20 cellular contexts compared by ENCODE assay signal in genomic region chr6:39365281-39366074, GRCh38. TPM values are rescaled to one million over a fixed set of nuclear protein-coding genes. Genes with fewer than 3 reads are reported as not detected.
DNase-seq lines count a peak whose midpoint lies in the region; ATAC-seq and TF ChIP-seq lines count a peak whose summit lies in the region.
"Had no signal": no experiment of that assay in that cellular context is flagged by ENCODE, and none has a peak within 500 bp of the region (broad histone marks: within the 10 kb centered on the region; RNA-seq: fewer than 3 reads in every experiment).

No MANE protein-coding gene starts in this region.

- H3K4me1 ChIP-seq in CD8-positive, alpha-beta T cell (ENCODE audit: insufficient read depth, low read length), result peaks cover 3% of the 10 kb centered on the region
- H3K4me1 ChIP-seq: HAP-1 had no signal

- CTCF ChIA-PET in activated CD4-positive, alpha-beta memory T cell treated with anti-CD3 and anti-CD28 coated beads, Interleukin-2, amount 10 ng/mL, durations not matched to agents 7 days and 5 days (lab: Charles Lee), result no interaction called here
- CTCF ChIA-PET in CD8-positive, alpha-beta T cell (lab: Charles Lee), result interaction anchor here (1.3 kb wide), 1 partner anchor 18 kb away, joined by 4 read pairs; no protein-coding TSS in a partner anchor

- no peaks in the 10 kb centered on the region for H3K27me3 ChIP-seq in CD8-positive, alpha-beta T cell (ENCODE audit: insufficient read depth, low read length)
- H3K27me3 ChIP-seq: heart right ventricle had no signal

- H3K9me3 Mint-ChIP-seq in activated CD4-positive, alpha-beta memory T cell treated with anti-CD3 and anti-CD28 coated beads, Interleukin-2, amount 10 ng/mL, durations not matched to agents 7 days and 5 days, result no peaks in the 10 kb centered on the region
- H3K9me3 Mint-ChIP-seq in CD8-positive, alpha-beta T cell, result no peaks in the 10 kb centered on the region
- H3K9me3 Mint-ChIP-seq: CD4-positive, CD25-positive, alpha-beta regulatory T cell; nephron progenitor cell; stimulated activated naive B cell treated with anti-CD40 and anti-IgM and Interleukin-4, amounts not matched to agents 10 μg/mL and 1 μg/mL and 100 μg/mL, for 72 hours had no signal

- H3K36me3 ChIP-seq in CD8-positive, alpha-beta T cell (ENCODE audit: insufficient read depth, low read length), result no peaks in the 10 kb centered on the region
- H3K36me3 ChIP-seq: HAP-1, heart right ventricle had no signal

- no peaks in the 10 kb centered on the region for H3K4me1 Mint-ChIP-seq in activated CD4-positive, alpha-beta memory T cell treated with anti-CD3 and anti-CD28 coated beads, Interleukin-2, amount 10 ng/mL, durations not matched to agents 7 days and 5 days
- peaks cover 2% of the 10 kb centered on the region for H3K4me1 Mint-ChIP-seq in CD8-positive, alpha-beta T cell (ENCODE audit: low read depth)

- H3K27ac ChIP-seq in CD8-positive, alpha-beta T cell (ENCODE audit: low read depth, low read length), result no peak overlapping the region
- H3K27ac ChIP-seq: heart right ventricle had no signal

- intact Hi-C loops in CD8-positive, alpha-beta T cell (cut with DNase I, micrococcal nuclease), result no loop called here

- H3K27ac Mint-ChIP-seq in activated CD4-positive, alpha-beta memory T cell treated with anti-CD3 and anti-CD28 coated beads, Interleukin-2, amount 10 ng/mL, durations not matched to agents 7 days and 5 days, result no peak overlapping the region
- H3K27ac Mint-ChIP-seq in CD8-positive, alpha-beta T cell, result no peak overlapping the region
- H3K27ac Mint-ChIP-seq: CD4-positive, CD25-positive, alpha-beta regulatory T cell; nephron progenitor cell; stimulated activated naive B cell treated with anti-CD40 and anti-IgM and Interleukin-4, amounts not matched to agents 10 μg/mL and 1 μg/mL and 100 μg/mL, for 72 hours had no signal

- TF ChIP-seq CTCF in choroid plexus epithelial cell (conservative IDR thresholded peaks at IDR 0.05; ENCODE audit: low read depth, low read length), result no peak
- no peak for TF ChIP-seq CTCF in CD8-positive, alpha-beta T cell (IDR thresholded peaks at IDR 0.05)

- DNase-seq in ELR (ENCODE audit: low read depth), result peak; percentile 82
- DNase-seq in NCI-H226, result peak; percentile 12
- DNase-seq in choroid plexus epithelial cell (ENCODE audit: low read depth), result peak; percentile 54
- DNase-seq in mesenteric fat pad (ENCODE audit: low spot score), result peak; percentile 85
- DNase-seq in activated CD4-positive, alpha-beta memory T cell treated with anti-CD3 and anti-CD28 coated beads, Interleukin-2, amount 10 ng/mL, durations not matched to agents 7 days and 5 days, result no peak
- no peak for DNase-seq in CD8-positive, alpha-beta T cell
- no peak for DNase-seq in effector CD4-positive, alpha-beta T cell
- DNase-seq: activated CD4-positive, alpha-beta T cell treated with anti-CD3 and anti-CD28 coated beads for 1 hour; anterior cingulate cortex; CD4-positive, CD25-positive, alpha-beta regulatory T cell; effector memory CD4-positive, alpha-beta T cell; heart right ventricle; NCI-H1105; NCI-H345; nephron progenitor cell; stimulated activated naive B cell treated with anti-CD40 and anti-IgM and Interleukin-4, amounts not matched to agents 10 μg/mL and 1 μg/mL and 100 μg/mL, for 72 hours; SW 1271 had no signal

- POLR2A ChIA-PET in activated CD4-positive, alpha-beta memory T cell treated with anti-CD3 and anti-CD28 coated beads, Interleukin-2, amount 10 ng/mL, durations not matched to agents 7 days and 5 days (lab: Charles Lee), result no interaction called here
- POLR2A ChIA-PET in CD8-positive, alpha-beta T cell (lab: Charles Lee), result no interaction called here

- no peak overlapping the region for H3K4me3 Mint-ChIP-seq in activated CD4-positive, alpha-beta memory T cell treated with anti-CD3 and anti-CD28 coated beads, Interleukin-2, amount 10 ng/mL, durations not matched to agents 7 days and 5 days
- H3K4me3 Mint-ChIP-seq in CD8-positive, alpha-beta T cell, result no peak overlapping the region
- H3K4me3 Mint-ChIP-seq: CD4-positive, CD25-positive, alpha-beta regulatory T cell; nephron progenitor cell; stimulated activated naive B cell treated with anti-CD40 and anti-IgM and Interleukin-4, amounts not matched to agents 10 μg/mL and 1 μg/mL and 100 μg/mL, for 72 hours had no signal

- no peak overlapping the region for H3K4me3 ChIP-seq in choroid plexus epithelial cell (ENCODE audit: low read depth, low read length)
- H3K4me3 ChIP-seq in CD8-positive, alpha-beta T cell (ENCODE audit: low read depth, low read length), result no peak overlapping the region
- H3K4me3 ChIP-seq: HAP-1, heart right ventricle had no signal

- H3K27me3 Mint-ChIP-seq in activated CD4-positive, alpha-beta memory T cell treated with anti-CD3 and anti-CD28 coated beads, Interleukin-2, amount 10 ng/mL, durations not matched to agents 7 days and 5 days, result no peaks in the 10 kb centered on the region
- H3K27me3 Mint-ChIP-seq in CD8-positive, alpha-beta T cell (ENCODE audit: low read depth), result peaks cover 15% of the 10 kb centered on the region

- no peak for ATAC-seq in HG03280 (IDR thresholded peaks at IDR 0.05; ENCODE audit: unreplicated experiment)
- no peak for ATAC-seq in CD8-positive, alpha-beta T cell
- ATAC-seq: heart right ventricle; sciatic nerve; stimulated activated naive B cell treated with anti-CD40 and anti-IgM and Interleukin-4, amounts not matched to agents 10 μg/mL and 1 μg/mL and 100 μg/mL, for 72 hours had no signal

- no peaks in the 10 kb centered on the region for H3K9me3 ChIP-seq in CD8-positive, alpha-beta T cell (ENCODE audit: low read length)
- H3K9me3 ChIP-seq: HAP-1, heart right ventricle had no signal

- no peaks in the 10 kb centered on the region for H3K36me3 Mint-ChIP-seq in activated CD4-positive, alpha-beta memory T cell treated with anti-CD3 and anti-CD28 coated beads, Interleukin-2, amount 10 ng/mL, durations not matched to agents 7 days and 5 days (ENCODE audit: low read depth)
- H3K36me3 Mint-ChIP-seq in CD8-positive, alpha-beta T cell, result no peaks in the 10 kb centered on the region
- H3K36me3 Mint-ChIP-seq: CD4-positive, CD25-positive, alpha-beta regulatory T cell; stimulated activated naive B cell treated with anti-CD40 and anti-IgM and Interleukin-4, amounts not matched to agents 10 μg/mL and 1 μg/mL and 100 μg/mL, for 72 hours had no signal

RNA-seq across cellular contexts. Expression of gene KCNK16, which starts 43.0 kb away (rescaled TPM):
- total RNA-seq in mesenteric fat pad, result not detected
- total RNA-seq in activated CD4-positive, alpha-beta memory T cell treated with anti-CD3 and anti-CD28 coated beads, Interleukin-2, amount 10 ng/mL, durations not matched to agents 7 days and 5 days, result not detected
- total RNA-seq in CD8-positive, alpha-beta T cell, result not detected
- total RNA-seq: CD4-positive, CD25-positive, alpha-beta regulatory T cell; heart right ventricle; sciatic nerve had no signal

RNA-seq across cellular contexts. Expression of gene KCNK17, which starts 51.3 kb away (rescaled TPM):
- total RNA-seq in mesenteric fat pad, result 0.19 TPM
- total RNA-seq in activated CD4-positive, alpha-beta memory T cell treated with anti-CD3 and anti-CD28 coated beads, Interleukin-2, amount 10 ng/mL, durations not matched to agents 7 days and 5 days, result not detected
- total RNA-seq in CD8-positive, alpha-beta T cell, result not detected
- total RNA-seq: CD4-positive, CD25-positive, alpha-beta regulatory T cell had no signal

Comparison
In these comparisons a context has a peak if more than half of its experiments do, and no peak if none do; other contexts are left out.
1. DNase-seq: peak in ELR (single experiment), NCI-H226 (single experiment), choroid plexus epithelial cell (single experiment) and mesenteric fat pad (single experiment); none in activated CD4-positive, alpha-beta memory T cell treated with anti-CD3 and anti-CD28 coated beads, Interleukin-2, amount 10 ng/mL, durations not matched to agents 7 days and 5 days (single experiment), CD8-positive, alpha-beta T cell (0 of 7) and effector CD4-positive, alpha-beta T cell (single experiment).